Comparison of ENCODE assay signal across 13 cellular contexts in the genomic region with DNA sequence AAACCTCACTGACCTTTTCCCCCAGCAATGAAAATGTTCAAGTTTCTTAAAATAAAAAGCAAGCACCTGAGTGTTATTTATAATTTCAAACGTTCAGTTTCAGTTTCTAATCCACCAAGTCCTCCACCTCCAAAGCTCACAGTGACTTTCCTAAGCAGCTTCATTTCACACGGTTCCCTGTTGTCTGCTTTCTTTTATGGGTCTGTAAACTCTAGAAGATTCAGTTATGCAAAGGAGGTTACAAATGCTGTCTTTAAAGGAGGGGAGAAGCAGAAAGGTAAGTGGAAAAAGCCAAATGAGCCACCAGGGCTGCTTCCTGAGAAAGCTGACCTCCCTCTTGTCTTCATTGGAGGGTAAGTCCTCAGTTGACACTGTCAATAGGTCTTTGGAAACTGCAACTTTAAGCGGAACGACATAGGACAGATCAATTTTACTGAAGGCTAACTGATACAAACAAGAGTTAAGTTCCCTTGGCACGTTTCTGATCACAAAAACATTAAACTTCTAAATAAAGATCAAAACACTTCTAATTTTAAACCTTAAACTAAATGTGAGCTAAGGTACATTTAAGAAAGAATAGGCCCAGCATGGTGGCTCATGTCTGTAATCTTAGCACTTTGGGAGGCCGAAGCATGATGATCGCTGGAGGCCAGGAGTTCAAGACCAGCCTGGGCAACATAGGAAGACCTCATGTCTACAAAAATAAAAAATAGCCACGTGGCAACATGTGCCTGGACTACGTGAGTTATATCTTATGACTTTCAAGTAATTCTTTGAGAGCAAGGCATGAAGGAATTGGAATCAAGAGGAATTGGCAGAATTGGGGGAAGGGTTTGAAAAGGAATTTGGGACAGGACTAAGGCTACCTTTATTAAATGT.
DNase-seq lines count a peak whose midpoint lies in the region; ATAC-seq and TF ChIP-seq lines count a peak whose summit lies in the region.
"Had no signal": no experiment of that assay in that cellular context is flagged by ENCODE, and none has a peak within 500 bp of the region (broad histone marks: within the 10 kb centered on the region; RNA-seq: fewer than 3 reads in every experiment).

No MANE protein-coding gene starts in this region.

- peaks cover 45% of the 10 kb centered on the region for H3K4me1 ChIP-seq in MM.1S (ENCODE audit: low read length)

- peak overlapping the region; percentile 52 for H3K9ac ChIP-seq in MM.1S (ENCODE audit: low read length)

- no peaks in the 10 kb centered on the region for H3K9me2 ChIP-seq in MM.1S (replicated peaks; ENCODE audit: insufficient read depth, low read length)

- no peaks in the 10 kb centered on the region for H3K27me3 ChIP-seq in MM.1S (replicated peaks; ENCODE audit: insufficient read depth, low read length)

- H3K36me3 ChIP-seq in MM.1S (replicated peaks; ENCODE audit: insufficient read depth, low read length): no peaks in the 10 kb centered on the region
- H3K36me3 ChIP-seq: thoracic aorta had no signal

- H3K4me1 Mint-ChIP-seq in activated T-cell treated with anti-CD3 and anti-CD28 coated beads, Interleukin-2, amount 50 U/mL, for 72 hours (ENCODE audit: low read depth): peaks cover 6% of the 10 kb centered on the region

- H3K9me3 Mint-ChIP-seq in activated T-cell treated with anti-CD3 and anti-CD28 coated beads, Interleukin-2, amount 50 U/mL, for 72 hours: peaks cover 4 to 6% of the 10 kb centered on the region in 2 donors

- H3K27ac ChIP-seq in MM.1S (ENCODE audit: low read length): peak overlapping the region; percentile 85
- H3K27ac ChIP-seq: thoracic aorta had no signal

- H3K27ac Mint-ChIP-seq in activated T-cell treated with anti-CD3 and anti-CD28 coated beads, Interleukin-2, amount 50 U/mL, for 72 hours: no peak overlapping the region
- H3K27ac Mint-ChIP-seq: HFFc6 had no signal

- no peaks in the 10 kb centered on the region for H3K9me3 ChIP-seq in MM.1S (replicated peaks; ENCODE audit: insufficient read depth, low read length)
- H3K9me3 ChIP-seq: thoracic aorta had no signal

- no peaks in the 10 kb centered on the region for H4K20me1 ChIP-seq in MM.1S (ENCODE audit: insufficient read depth, low read length)

- peak; percentile 55 for DNase-seq in GM10266 (ENCODE audit: extremely low spot score)
- peak; percentile 95 for DNase-seq in MM.1S
- DNase-seq in activated CD4-positive, CD25-positive, alpha-beta regulatory T cell (lab: John Stamatoyannopoulos, UW): no peak
- no peak for DNase-seq in activated T-cell treated with anti-CD3 and anti-CD28 coated beads, Interleukin-2, amount 50 U/mL, for 72 hours
- DNase-seq in DMS 273 treated with DMSO at 0.1 percent for 48 hours (lab: John Stamatoyannopoulos, UW): no peak
- DNase-seq in stimulated activated CD4-positive, alpha-beta T cell treated with anti-CD3 and anti-CD28 coated beads, Interleukin-2, amount 100 ng/mL, for 48 hours: no peak
- DNase-seq: amygdala, C1 segment of cervical spinal cord, HFFc6, NCI-H510A had no signal

- peaks cover 7% of the 10 kb centered on the region for H3K27me3 Mint-ChIP-seq in activated T-cell treated with anti-CD3 and anti-CD28 coated beads, Interleukin-2, amount 50 U/mL, for 72 hours (ENCODE audit: low read depth)

- 0 out of 2 replicates have a peak overlapping the region, but pooled peaks have one; percentile 0 for H2AFZ ChIP-seq in MM.1S (ENCODE audit: low read length)

- no peak overlapping the region for H3K4me3 Mint-ChIP-seq in activated T-cell treated with anti-CD3 and anti-CD28 coated beads, Interleukin-2, amount 50 U/mL, for 72 hours
- H3K4me3 Mint-ChIP-seq: HFFc6 had no signal

- peak overlapping the region; percentile 61 for H3K4me2 ChIP-seq in MM.1S (ENCODE audit: low read depth, low read length)

- TF ChIP-seq CTCF in GM10266 (IDR thresholded peaks at IDR 0.05; ENCODE audit: control insufficient read depth, insufficient read depth, low read depth, missing control alignments): no peak
- no peak for TF ChIP-seq CTCF in MM.1S (IDR thresholded peaks at IDR 0.05; ENCODE audit: low read length)

- H3K4me3 ChIP-seq in MM.1S (ENCODE audit: low read length): peak overlapping the region; percentile 21; the same call in 1 of the 2 replicates
- H3K4me3 ChIP-seq: thoracic aorta had no signal

- ATAC-seq in GM19351 (IDR thresholded peaks at IDR 0.05; ENCODE audit: unreplicated experiment) (peak; percentile 86), HG02885 (IDR thresholded peaks at IDR 0.05; ENCODE audit: poor library complexity, unreplicated experiment) (peak; percentile 84)
- ATAC-seq in activated T-cell treated with anti-CD3 and anti-CD28 coated beads, Interleukin-2, amount 50 U/mL, for 72 hours (replicated peaks in 1 of 2): no peak

- peaks cover 0 to 3% of the 10 kb centered on the region in 2 donors for H3K36me3 Mint-ChIP-seq in activated T-cell treated with anti-CD3 and anti-CD28 coated beads, Interleukin-2, amount 50 U/mL, for 72 hours (ENCODE audit: insufficient read depth in 2 of 2)

- H3K79me2 ChIP-seq in MM.1S (ENCODE audit: low read length): peaks cover 7% of the 10 kb centered on the region; the same call in 1 of the 2 replicates

- H3F3A ChIP-seq in MM.1S (ENCODE audit: insufficient read depth, low read length): peaks cover 23% of the 10 kb centered on the region

Comparison
In these comparisons a context has a peak if more than half of its experiments do, and no peak if none do; other contexts are left out.
1. DNase-seq: peak in GM10266 (single experiment) and MM.1S (single experiment); none in activated CD4-positive, CD25-positive, alpha-beta regulatory T cell (0 of 4), activated T-cell treated with anti-CD3 and anti-CD28 coated beads, Interleukin-2, amount 50 U/mL, for 72 hours (0 of 2), DMS 273 treated with DMSO at 0.1 percent for 48 hours (single experiment) and stimulated activated CD4-positive, alpha-beta T cell treated with anti-CD3 and anti-CD28 coated beads, Interleukin-2, amount 100 ng/mL, for 48 hours (0 of 2).
2. ATAC-seq: peak in GM19351 (single experiment) and HG02885 (single experiment); none in activated T-cell treated with anti-CD3 and anti-CD28 coated beads, Interleukin-2, amount 50 U/mL, for 72 hours (0 of 2).